Comparison of ENCODE assay signal across 20 cellular contexts in genomic region chr5:8984386-8984785, GRCh38.
"Had no signal": no experiment of that assay in that cellular context is flagged by ENCODE, and none has a peak within 500 bp of the region (broad histone marks: within the 10 kb centered on the region; RNA-seq: fewer than 3 reads in every experiment).

No MANE protein-coding gene starts in this region.

- ATAC-seq: foreskin keratinocyte, gastroesophageal sphincter, heart right ventricle, left cardiac atrium, left lung, left ventricle myocardium superior, lower lobe of right lung, mucosa of descending colon had no signal

- H3K27ac ChIP-seq: coronary artery, dorsolateral prefrontal cortex, esophagus muscularis mucosa, foreskin keratinocyte, gastroesophageal sphincter, heart right ventricle, left lung, lower lobe of right lung had no signal

- H3K36me3 ChIP-seq: esophagus muscularis mucosa, gastroesophageal sphincter, heart right ventricle, left lung, lower lobe of right lung had no signal

- H3K4me1 Mint-ChIP-seq: mesothelial cell of epicardium, naive B cell had no signal

- H3K9me3 ChIP-seq: esophagus muscularis mucosa, gastroesophageal sphincter, left lung, lower lobe of right lung, mucosa of descending colon had no signal

- DNase-seq: dermis blood vessel endothelial cell; dorsolateral prefrontal cortex; effector CD4-positive, alpha-beta T cell; effector memory CD4-positive, alpha-beta T cell; foreskin keratinocyte; glutamatergic neuron; head of caudate nucleus; heart right ventricle; hippocampal formation; left cardiac atrium; left lung; left ventricle myocardium superior; lower lobe of right lung; mesenchymal stem cell; mucosa of descending colon; naive B cell had no signal

- H3K27me3 ChIP-seq: esophagus muscularis mucosa, foreskin keratinocyte, gastroesophageal sphincter, heart right ventricle, left lung had no signal

- H3K27ac Mint-ChIP-seq: mesothelial cell of epicardium, naive B cell had no signal

- H3K4me3 Mint-ChIP-seq: mesothelial cell of epicardium, naive B cell had no signal

- H3K36me3 Mint-ChIP-seq: mesothelial cell of epicardium, naive B cell had no signal

- H3K4me3 ChIP-seq: coronary artery, dorsolateral prefrontal cortex, esophagus muscularis mucosa, gastroesophageal sphincter, heart right ventricle, left lung, lower lobe of right lung, mucosa of descending colon had no signal

- H3K4me1 ChIP-seq: esophagus muscularis mucosa, gastroesophageal sphincter, heart right ventricle, left lung, lower lobe of right lung had no signal
